In genomic region chr17:7095642-7096041, GRCh38 we compare ENCODE assay signal across 18 cellular contexts. TPM values are rescaled to one million over a fixed set of nuclear protein-coding genes. Genes with fewer than 3 reads are reported as not detected.
DNase-seq lines count a peak whose midpoint lies in the region; ATAC-seq, FAIRE-seq and TF ChIP-seq lines count a peak whose summit lies in the region.
"Had no signal": no experiment of that assay in that cellular context is flagged by ENCODE, and none has a peak within 500 bp of the region (broad histone marks: within the 10 kb centered on the region; RNA-seq: fewer than 3 reads in every experiment).

No MANE protein-coding gene starts in this region.

- H3K9me3 ChIP-seq in BLaER1, result no peaks in the 10 kb centered on the region
- H3K9me3 ChIP-seq: thyroid gland had no signal

- FAIRE-seq in GM12891 (lab: Jason Lieb, UNC), result peak; percentile 78
- FAIRE-seq: colon had no signal

- H3K27me3 ChIP-seq in BLaER1, result no peaks in the 10 kb centered on the region
- H3K27me3 ChIP-seq: thyroid gland had no signal

- no peak overlapping the region for H3K4me3 ChIP-seq in BLaER1
- H3K4me3 ChIP-seq: thyroid gland had no signal

- no peaks in the 10 kb centered on the region for H3K36me3 ChIP-seq in BLaER1
- H3K36me3 ChIP-seq: thyroid gland had no signal

- no peak for ATAC-seq in HG03469 (IDR thresholded peaks at IDR 0.05; ENCODE audit: unreplicated experiment)
- ATAC-seq: naive thymus-derived CD8-positive, alpha-beta T cell had no signal

- H4K20me1 ChIP-seq in BLaER1, result no peaks in the 10 kb centered on the region

- TF ChIP-seq POLR2A in GM12891 (IDR thresholded peaks at IDR 0.05; ENCODE audit: low read depth, low read length), result no peak

- no peak overlapping the region for H3K27ac ChIP-seq in BLaER1
- H3K27ac ChIP-seq: thyroid gland had no signal

- H3K9ac ChIP-seq in BLaER1, result no peak overlapping the region

- peak overlapping the region; percentile 74 for H3K4me2 ChIP-seq in BLaER1

- H3K4me1 ChIP-seq in BLaER1, result peaks cover 56% of the 10 kb centered on the region
- H3K4me1 ChIP-seq: thyroid gland had no signal

- DNase-seq in GM12891 (ENCODE audit: insufficient read length, low spot score) (no peak), NOMO-1 (lab: John Stamatoyannopoulos, UW; ENCODE audit: unreplicated experiment in 2 of 2) (peak; percentile 54 to 78), dermis blood vessel endothelial cell (peak; percentile 72), germinal center (ENCODE audit: low spot score) (no peak), NCI-H1092 (lab: John Stamatoyannopoulos, UW) (no peak), NCI-H1694 (lab: John Stamatoyannopoulos, UW) (no peak)
- DNase-seq: activated CD4-positive, alpha-beta T cell treated with anti-CD3 and anti-CD28 coated beads, Interleukin-2, amount 10 ng/mL, durations not matched to agents 7 days and 5 days; activated naive CD4-positive, alpha-beta T cell treated with anti-CD3 and anti-CD28 coated beads for 36 hours; Karpas-422; naive thymus-derived CD8-positive, alpha-beta T cell; NCI-H1930; NCI-H69; posterior cingulate gyrus; thyroid gland had no signal

TF ChIP-seq in GM12891, 5 proteins besides CTCF, POLR2A, EP300 and RAD21:
- TF ChIP-seq SPI1 (IDR thresholded peaks at IDR 0.05; ENCODE audit: low read depth, low read length) (peak; percentile 96), POU2F2 (IDR thresholded peaks at IDR 0.05; ENCODE audit: low read depth, low read length) (no peak), TAF1 (IDR thresholded peaks at IDR 0.05; ENCODE audit: low read depth, low read length) (no peak), PAX5 (IDR thresholded peaks at IDR 0.05; ENCODE audit: insufficient read depth, low read length, severe bottlenecking) (no peak), POLR2AphosphoS5 (IDR thresholded peaks at IDR 0.05; ENCODE audit: low read depth, low read length) (no peak)

RNA-seq across cellular contexts. Expression of gene CLEC10A, which starts 15.6 kb away (rescaled TPM):
- polyA plus RNA-seq in GM12891 (2012; ENCODE audit: low read depth, missing spikeins), result not detected
- 0.60 and 1.5 TPM in 2 replicates for total RNA-seq in dermis blood vessel endothelial cell
- total RNA-seq: activated CD4-positive, alpha-beta T cell treated with anti-CD3 and anti-CD28 coated beads, Interleukin-2, amount 10 ng/mL, durations not matched to agents 7 days and 5 days; activated naive CD4-positive, alpha-beta T cell treated with anti-CD3 and anti-CD28 coated beads for 36 hours; epithelial cell of proximal tubule had no signal

RNA-seq across cellular contexts. Expression of gene ASGR2, which starts 19.0 kb away (rescaled TPM):
- 0.15 TPM for polyA plus RNA-seq in GM12891 (2012; ENCODE audit: low read depth, missing spikeins)
- total RNA-seq in dermis blood vessel endothelial cell, result not detected in 2 replicates
- total RNA-seq: activated CD4-positive, alpha-beta T cell treated with anti-CD3 and anti-CD28 coated beads, Interleukin-2, amount 10 ng/mL, durations not matched to agents 7 days and 5 days; activated naive CD4-positive, alpha-beta T cell treated with anti-CD3 and anti-CD28 coated beads for 36 hours; epithelial cell of proximal tubule; naive thymus-derived CD8-positive, alpha-beta T cell had no signal
- polyA plus RNA-seq: naive thymus-derived CD8-positive, alpha-beta T cell had no signal

RNA-seq across cellular contexts. Expression of gene SLC16A11, which starts 51.8 kb away (rescaled TPM):
- 2.0 TPM for polyA plus RNA-seq in GM12891 (2012; ENCODE audit: low read depth, missing spikeins)
- total RNA-seq in dermis blood vessel endothelial cell, result 1.1 and 1.5 TPM in 2 replicates
- total RNA-seq: activated CD4-positive, alpha-beta T cell treated with anti-CD3 and anti-CD28 coated beads, Interleukin-2, amount 10 ng/mL, durations not matched to agents 7 days and 5 days; epithelial cell of proximal tubule had no signal

RNA-seq across cellular contexts. Expression of gene SLC16A13, which starts 59.8 kb away (rescaled TPM):
- polyA plus RNA-seq in GM12891 (2012; ENCODE audit: low read depth, missing spikeins), result 3.4 TPM
- 1.7 and 2.2 TPM in 2 replicates for total RNA-seq in dermis blood vessel endothelial cell

Comparison
In these comparisons a context has a peak if more than half of its experiments do, and no peak if none do; other contexts are left out.
1. DNase-seq: peak in NOMO-1 (2 of 2) and dermis blood vessel endothelial cell (single experiment); none in GM12891 (single experiment), germinal center (single experiment), NCI-H1092 (single experiment) and NCI-H1694 (single experiment).